10 cellular contexts compared by ENCODE assay signal in genomic region chr1:16978589-16979474, GRCh38. TPM values are rescaled to one million over a fixed set of nuclear protein-coding genes. Genes with fewer than 3 reads are reported as not detected.
DNase-seq lines count a peak whose midpoint lies in the region; ATAC-seq and TF ChIP-seq lines count a peak whose summit lies in the region.
"Had no signal": no experiment of that assay in that cellular context is flagged by ENCODE, and none has a peak within 500 bp of the region (broad histone marks: within the 10 kb centered on the region; RNA-seq: fewer than 3 reads in every experiment).

No MANE protein-coding gene starts in this region.

- H3K36me3 ChIP-seq in fibroblast of lung (ENCODE audit: control insufficient read depth, insufficient read depth, low read length): peaks cover 1% of the 10 kb centered on the region
- H3K36me3 ChIP-seq in CD8-positive, alpha-beta memory T cell (ENCODE audit: insufficient read depth, low read length): no peaks in the 10 kb centered on the region

- H2AFZ ChIP-seq in fibroblast of lung (ENCODE audit: low read length): no peak overlapping the region

- H3K36me3 Mint-ChIP-seq in neural crest cell (ENCODE audit: low read depth): no peaks in the 10 kb centered on the region
- H3K36me3 Mint-ChIP-seq in CD8-positive, alpha-beta memory T cell: no peaks in the 10 kb centered on the region
- no peaks in the 10 kb centered on the region for H3K36me3 Mint-ChIP-seq in activated CD8-positive, alpha-beta T cell treated with anti-CD3 and anti-CD28 coated beads for 36 hours (ENCODE audit: low read depth)
- H3K36me3 Mint-ChIP-seq: CD4-positive, CD25-positive, alpha-beta regulatory T cell had no signal

- H3K4me1 Mint-ChIP-seq in neural crest cell: peaks cover 40% of the 10 kb centered on the region
- peaks cover 9 to 11% (median 9%) of the 10 kb centered on the region in 3 donors for H3K4me1 Mint-ChIP-seq in CD8-positive, alpha-beta memory T cell
- H3K4me1 Mint-ChIP-seq in activated CD8-positive, alpha-beta T cell treated with anti-CD3 and anti-CD28 coated beads for 36 hours (ENCODE audit: low read depth): peaks cover 4% of the 10 kb centered on the region

- H3K9me3 ChIP-seq in fibroblast of lung (ENCODE audit: control insufficient read depth, insufficient read depth, low read depth, low read length): no peaks in the 10 kb centered on the region
- no peaks in the 10 kb centered on the region for H3K9me3 ChIP-seq in CD8-positive, alpha-beta memory T cell (ENCODE audit: low read length)

- peak overlapping the region; percentile 86 for H3K4me2 ChIP-seq in fibroblast of lung (ENCODE audit: extremely low read depth, insufficient read depth, low read length)

- CTCF ChIA-PET in AG04449 (lab: Yijun Ruan, JAX): interaction anchor here (1.0 to 5.5 kb wide), 10 partner anchors 9 to 77 kb away, joined by 3 to 38 read pairs (median 4); no protein-coding TSS in a partner anchor
- CTCF ChIA-PET in CD8-positive, alpha-beta memory T cell (lab: Charles Lee): interaction anchor here (1.6 kb wide), 1 partner anchor 23 kb away, joined by 4 read pairs; no protein-coding TSS in a partner anchor
- CTCF ChIA-PET in activated CD8-positive, alpha-beta T cell treated with anti-CD3 and anti-CD28 coated beads for 36 hours (lab: Charles Lee): interaction anchor here (1.6 kb wide), 1 partner anchor 18 kb away, joined by 5 read pairs; no protein-coding TSS in a partner anchor

- peak; percentile 84 for DNase-seq in AG04449 (ENCODE audit: low read depth, low spot score)
- peak; percentile 98 for DNase-seq in RPMI7951 (ENCODE audit: low read depth)
- DNase-seq in fibroblast of lung (ENCODE audit: low read depth in 2 of 2): peak; percentile 90 to 95
- DNase-seq in neural crest cell (ENCODE audit: low read depth, low spot score): no peak
- no peak for DNase-seq in CD8-positive, alpha-beta memory T cell
- no peak for DNase-seq in NCI-H1436 (lab: John Stamatoyannopoulos, UW)
- no peak for DNase-seq in activated CD8-positive, alpha-beta T cell treated with anti-CD3 and anti-CD28 coated beads for 36 hours
- DNase-seq: activated CD4-positive, alpha-beta T cell treated with anti-CD3 and anti-CD28 coated beads for 4 hours; CD4-positive, CD25-positive, alpha-beta regulatory T cell had no signal

- ATAC-seq in HG03520 (IDR thresholded peaks at IDR 0.05; ENCODE audit: unreplicated experiment): no peak
- no peak for ATAC-seq in activated CD8-positive, alpha-beta T cell treated with anti-CD3 and anti-CD28 coated beads for 36 hours

- POLR2A ChIA-PET in AG04449 (lab: Yijun Ruan, JAX): interaction anchor here (0.7 to 1.9 kb wide), 7 partner anchors 9 to 74 kb away, joined by 3 to 10 read pairs (median 4); no protein-coding TSS in a partner anchor
- POLR2A ChIA-PET in CD8-positive, alpha-beta memory T cell (lab: Charles Lee): no interaction called here
- POLR2A ChIA-PET in activated CD8-positive, alpha-beta T cell treated with anti-CD3 and anti-CD28 coated beads for 36 hours (lab: Charles Lee): interaction anchor here (1.0 kb wide), 1 partner anchor 11 kb away, joined by 3 read pairs; no protein-coding TSS in a partner anchor

- peak overlapping the region; percentile 83 for H3K27ac ChIP-seq in fibroblast of lung (ENCODE audit: insufficient read depth, low read length)
- H3K27ac ChIP-seq in CD8-positive, alpha-beta memory T cell (ENCODE audit: low read depth, low read length): no peak overlapping the region

- no peaks in the 10 kb centered on the region for H3K27me3 ChIP-seq in fibroblast of lung (ENCODE audit: control insufficient read depth, insufficient read depth, low read length)
- H3K27me3 ChIP-seq in CD8-positive, alpha-beta memory T cell (ENCODE audit: insufficient read depth, low read length, poor library complexity, severe bottlenecking): peaks cover 9% of the 10 kb centered on the region

- TF ChIP-seq CTCF in AG04449 (IDR thresholded peaks at IDR 0.05; ENCODE audit: insufficient read depth, low read length, missing control alignments) (no peak), fibroblast of lung (conservative IDR thresholded peaks at IDR 0.05 in 1 of 2, IDR thresholded peaks at IDR 0.05 in 1 of 2; ENCODE audit: low read depth in 1 of 2, low read length in 2 of 2) (no peak), neural crest cell (conservative IDR thresholded peaks at IDR 0.05) (no peak)
- no peak for TF ChIP-seq CTCF in activated CD8-positive, alpha-beta T cell treated with anti-CD3 and anti-CD28 coated beads for 36 hours (IDR thresholded peaks at IDR 0.05)

- H3K4me1 ChIP-seq in fibroblast of lung (ENCODE audit: control insufficient read depth, extremely low read depth, insufficient read depth, low read length): peaks cover 21% of the 10 kb centered on the region
- H3K4me1 ChIP-seq in CD8-positive, alpha-beta memory T cell (ENCODE audit: insufficient read depth, low read length): no peaks in the 10 kb centered on the region

- H3K9ac ChIP-seq in fibroblast of lung (ENCODE audit: insufficient read depth, low read length): peak overlapping the region; percentile 50

- peaks cover 8% of the 10 kb centered on the region for H3K27me3 Mint-ChIP-seq in neural crest cell (ENCODE audit: low read depth)
- H3K27me3 Mint-ChIP-seq in CD8-positive, alpha-beta memory T cell: peaks cover 19 to 29% of the 10 kb centered on the region in 2 donors
- H3K27me3 Mint-ChIP-seq in activated CD8-positive, alpha-beta T cell treated with anti-CD3 and anti-CD28 coated beads for 36 hours: peaks cover 20% of the 10 kb centered on the region

- H3K27ac Mint-ChIP-seq in neural crest cell (ENCODE audit: unreplicated experiment): no peak overlapping the region
- peak overlapping the region in 1 of 8 donors; percentile 29 for H3K27ac Mint-ChIP-seq in CD8-positive, alpha-beta memory T cell
- H3K27ac Mint-ChIP-seq in activated CD8-positive, alpha-beta T cell treated with anti-CD3 and anti-CD28 coated beads for 36 hours: no peak overlapping the region

- H4K20me1 ChIP-seq in fibroblast of lung (ENCODE audit: control insufficient read depth, extremely low read depth, insufficient read depth, low read length): no peaks in the 10 kb centered on the region

- intact Hi-C loops in activated CD8-positive, alpha-beta T cell treated with anti-CD3 and anti-CD28 coated beads for 36 hours (cut with micrococcal nuclease): no loop called here

- peak overlapping the region; percentile 82 for H3K4me3 Mint-ChIP-seq in neural crest cell
- peak overlapping the region in 2 of 7 donors; percentile 18 to 33 for H3K4me3 Mint-ChIP-seq in CD8-positive, alpha-beta memory T cell
- no peak overlapping the region for H3K4me3 Mint-ChIP-seq in activated CD8-positive, alpha-beta T cell treated with anti-CD3 and anti-CD28 coated beads for 36 hours

- H3K4me3 ChIP-seq in AG04449 (ENCODE audit: low read depth, low read length): peak overlapping the region; percentile 76
- H3K4me3 ChIP-seq in fibroblast of lung (replicated peaks in 1 of 4; ENCODE audit: control extremely low read depth in 1 of 4, insufficient read depth in 1 of 4, low read depth in 3 of 4, low read length in 4 of 4): peak overlapping the region; percentile 67 to 74 (median 72)
- no peak overlapping the region for H3K4me3 ChIP-seq in CD8-positive, alpha-beta memory T cell (ENCODE audit: low read length)

- peaks cover 10% of the 10 kb centered on the region for H3K79me2 ChIP-seq in fibroblast of lung (ENCODE audit: control insufficient read depth, insufficient read depth, low read length)

- H3K9me3 Mint-ChIP-seq in neural crest cell: no peaks in the 10 kb centered on the region
- no peaks in the 10 kb centered on the region for H3K9me3 Mint-ChIP-seq in CD8-positive, alpha-beta memory T cell
- H3K9me3 Mint-ChIP-seq in activated CD8-positive, alpha-beta T cell treated with anti-CD3 and anti-CD28 coated beads for 36 hours: no peaks in the 10 kb centered on the region

RNA-seq across cellular contexts. Expression of gene MFAP2, which starts 1.6 kb away (rescaled TPM):
- total RNA-seq in RPMI7951 (2014; rRNA removed; shearing (Covaris generic)): 14.5 and 16.9 TPM in 2 replicates
- total RNA-seq in fibroblast of lung (10.0 and 16.2 TPM in 2 replicates), neural crest cell (81.6 and 83.4 TPM in 2 replicates)
- 14.1 and 40.4 TPM in 2 replicates for polyA plus RNA-seq in fibroblast of lung
- 18.9 and 62.7 TPM in 2 replicates for polyA plus RNA-seq in fibroblast of lung (2012)
- polyA minus RNA-seq in fibroblast of lung (ENCODE audit: low replicate concordance): 22.1 and 79.0 TPM in 2 replicates
- total RNA-seq in CD8-positive, alpha-beta memory T cell: not detected
- polyA plus RNA-seq in CD8-positive, alpha-beta memory T cell: 0.39 TPM
- total RNA-seq in activated CD8-positive, alpha-beta T cell treated with anti-CD3 and anti-CD28 coated beads for 36 hours: not detected
- total RNA-seq: CD4-positive, CD25-positive, alpha-beta regulatory T cell had no signal
- polyA plus RNA-seq: CD4-positive, CD25-positive, alpha-beta regulatory T cell had no signal

RNA-seq across cellular contexts. Expression of gene ATP13A2, which starts 32.9 kb away (rescaled TPM):
- total RNA-seq in RPMI7951 (2014; rRNA removed; shearing (Covaris generic)): 75.0 and 90.6 TPM in 2 replicates
- 7.7 and 10.9 TPM in 2 replicates for total RNA-seq in fibroblast of lung
- 6.5 and 9.2 TPM in 2 replicates for polyA plus RNA-seq in fibroblast of lung
- polyA plus RNA-seq in fibroblast of lung (2012): 16.5 and 20.6 TPM in 2 replicates
- 46.7 and 86.9 TPM in 2 replicates for polyA minus RNA-seq in fibroblast of lung (ENCODE audit: low replicate concordance)
- total RNA-seq in neural crest cell: 53.9 and 59.0 TPM in 2 replicates
- total RNA-seq in CD8-positive, alpha-beta memory T cell: 10 to 100 TPM; 43.8 to 44.0 TPM
- polyA plus RNA-seq in CD8-positive, alpha-beta memory T cell: 61.3 TPM
- total RNA-seq in activated CD8-positive, alpha-beta T cell treated with anti-CD3 and anti-CD28 coated beads for 36 hours: 10 to 100 TPM; 21.4 to 24.1 TPM

RNA-seq across cellular contexts. Expression of gene CROCC, which starts 57.1 kb away (rescaled TPM):
- 5.4 and 5.6 TPM in 2 replicates for total RNA-seq in RPMI7951 (2014; rRNA removed; shearing (Covaris generic))
- 20.3 and 22.3 TPM in 2 replicates for total RNA-seq in fibroblast of lung
- 3.6 and 3.8 TPM in 2 replicates for polyA plus RNA-seq in fibroblast of lung
- polyA plus RNA-seq in fibroblast of lung (2012): 5.5 and 6.7 TPM in 2 replicates
- polyA minus RNA-seq in fibroblast of lung (ENCODE audit: low replicate concordance): 4.7 and 5.8 TPM in 2 replicates
- total RNA-seq in neural crest cell: 52.6 and 54.1 TPM in 2 replicates
- total RNA-seq in CD8-positive, alpha-beta memory T cell: 10 to 100 TPM; 25.6 to 30.1 TPM
- 6.9 TPM for polyA plus RNA-seq in CD8-positive, alpha-beta memory T cell
- total RNA-seq in activated CD8-positive, alpha-beta T cell treated with anti-CD3 and anti-CD28 coated beads for 36 hours: 10 to 100 TPM; 27.7 to 28.5 TPM

Comparison
In these comparisons a context has a peak if more than half of its experiments do, and no peak if none do; other contexts are left out.
1. DNase-seq: peak in AG04449 (single experiment), RPMI7951 (single experiment) and fibroblast of lung (2 of 2); none in neural crest cell (single experiment), CD8-positive, alpha-beta memory T cell (0 of 5), NCI-H1436 (single experiment) and activated CD8-positive, alpha-beta T cell treated with anti-CD3 and anti-CD28 coated beads for 36 hours (single experiment).